9 cellular contexts compared by ENCODE assay signal in genomic region chr2:149799296-149799695, GRCh38.
DNase-seq lines count a peak whose midpoint lies in the region; ATAC-seq, FAIRE-seq and TF ChIP-seq lines count a peak whose summit lies in the region.
"Had no signal": no experiment of that assay in that cellular context is flagged by ENCODE, and none has a peak within 500 bp of the region (broad histone marks: within the 10 kb centered on the region; RNA-seq: fewer than 3 reads in every experiment).

No MANE protein-coding gene starts in this region.

- H3K4me1 ChIP-seq in breast epithelium (no peaks in the 10 kb centered on the region), heart left ventricle (peaks cover 0 to 7% (median 0%) of the 10 kb centered on the region in 12 donors), uterus (no peaks in the 10 kb centered on the region)

- no peak for FAIRE-seq in GM12892 (lab: Jason Lieb, UNC)

- TF ChIP-seq CTCF in MCF 10A (IDR thresholded peaks at IDR 0.05; ENCODE audit: unreplicated experiment) (peak; percentile 33), breast epithelium (IDR thresholded peaks at IDR 0.05) (peak in 1 of 3 donors; percentile 35), heart left ventricle (IDR thresholded peaks at IDR 0.05) (peak in 11 of 12 donors; percentile 11 to 61 (median 49)), uterus (IDR thresholded peaks at IDR 0.05) (peak; percentile 20 to 53 (median 32)), mesothelial cell of epicardium (IDR thresholded peaks at IDR 0.05; ENCODE audit: unreplicated experiment) (no peak)

- H3K4me3 Mint-ChIP-seq in MCF 10A (ENCODE audit: unreplicated experiment), result no peak overlapping the region
- no peak overlapping the region for H3K4me3 Mint-ChIP-seq in mesothelial cell of epicardium
- no peak overlapping the region for H3K4me3 Mint-ChIP-seq in naive thymus-derived CD8-positive, alpha-beta T cell

- H3K27ac ChIP-seq in breast epithelium, result no peak overlapping the region
- no peak overlapping the region for H3K27ac ChIP-seq in heart left ventricle
- no peak overlapping the region for H3K27ac ChIP-seq in uterus

- CTCF ChIA-PET in MCF 10A (lab: Yijun Ruan, JAX), result interaction anchor here (0.6 to 3.0 kb wide), 38 partner anchors 9 to 1462 kb away, joined by 3 to 20 read pairs (median 4); partner anchors contain the start of gene RBM43

- 14 to 31% (median 19%) methylated on average over 4 of the region's 4 CpGs for WGBS in heart left ventricle, 4 donors

- H3K27ac Mint-ChIP-seq in MCF 10A (ENCODE audit: low read depth, unreplicated experiment) (no peak overlapping the region), mesothelial cell of epicardium (no peak overlapping the region)
- no peak overlapping the region for H3K27ac Mint-ChIP-seq in naive thymus-derived CD8-positive, alpha-beta T cell

- H3K27me3 ChIP-seq in breast epithelium, result no peaks in the 10 kb centered on the region
- H3K27me3 ChIP-seq in heart left ventricle, result no peaks in the 10 kb centered on the region
- H3K27me3 ChIP-seq in uterus, result no peaks in the 10 kb centered on the region

- no TSS peak for BruUV-seq in MCF 10A (replicated peaks; lab: Mats Ljungman, UMichigan)

- no peak for TF ChIP-seq POLR2A in breast epithelium (IDR thresholded peaks at IDR 0.05)
- TF ChIP-seq POLR2A in heart left ventricle (IDR thresholded peaks at IDR 0.05), result no peak
- TF ChIP-seq POLR2A in uterus (IDR thresholded peaks at IDR 0.05), result no peak
- TF ChIP-seq POLR2A in GM12892 (IDR thresholded peaks at IDR 0.05; ENCODE audit: low read depth, low read length), result no peak

- H3K4me1 Mint-ChIP-seq in MCF 10A (ENCODE audit: insufficient read depth, unreplicated experiment) (no peaks in the 10 kb centered on the region), mesothelial cell of epicardium (peaks cover 21% of the 10 kb centered on the region)
- H3K4me1 Mint-ChIP-seq in naive thymus-derived CD8-positive, alpha-beta T cell, result no peaks in the 10 kb centered on the region

- H3K9me3 ChIP-seq in breast epithelium (no peaks in the 10 kb centered on the region), heart left ventricle (no peaks in the 10 kb centered on the region), uterus (no peaks in the 10 kb centered on the region)

- no peak overlapping the region for H3K4me3 ChIP-seq in breast epithelium
- no peak overlapping the region for H3K4me3 ChIP-seq in heart left ventricle
- no peak overlapping the region for H3K4me3 ChIP-seq in uterus

- no peaks in the 10 kb centered on the region for H3K36me3 Mint-ChIP-seq in MCF 10A (ENCODE audit: insufficient read depth, unreplicated experiment)
- peaks cover 7% of the 10 kb centered on the region for H3K36me3 Mint-ChIP-seq in mesothelial cell of epicardium
- H3K36me3 Mint-ChIP-seq in naive thymus-derived CD8-positive, alpha-beta T cell, result no peaks in the 10 kb centered on the region

- peak in 3 of 4 donors; percentile 61 to 78 (median 73) for ATAC-seq in heart left ventricle
- no peak for ATAC-seq in naive thymus-derived CD8-positive, alpha-beta T cell
- ATAC-seq: left colon had no signal

- peak; percentile 42 for DNase-seq in MCF 10A (ENCODE audit: unreplicated experiment)
- DNase-seq in breast epithelium (ENCODE audit: low spot score in 2 of 2), result no peak
- peak; percentile 63 for DNase-seq in SK-MEL-5 (ENCODE audit: low read depth, low spot score)
- peak in 1 of 5 donors; percentile 24 for DNase-seq in heart left ventricle
- DNase-seq in uterus, result no peak
- no peak for DNase-seq in mesothelial cell of epicardium (ENCODE audit: low spot score in 2 of 2, unreplicated experiment in 2 of 2)
- DNase-seq in GM12892 (ENCODE audit: insufficient read length), result no peak
- DNase-seq in naive thymus-derived CD8-positive, alpha-beta T cell, result no peak
- DNase-seq: left colon had no signal

- intact Hi-C loops in MCF 10A (cut with micrococcal nuclease) (loop anchor here (1.0 to 5.0 kb wide), 6 partner anchors 202 to 1440 kb away; partner anchors contain the start of gene RND3), breast epithelium (cut with DNase I; ENCODE audit: low total_unique reads) (no loop called here), heart left ventricle (cut with DNase I) (loop anchor here in 6 of 10 donors (2.0 to 5.0 kb wide), 2 partner anchors 688 kb away; partner anchors contain the start of gene RND3 (in 6 of the 6)), uterus (cut with DNase I; ENCODE audit: low total_unique reads) (no loop called here)

- POLR2A ChIA-PET in MCF 10A (lab: Yijun Ruan, JAX), result interaction anchor here (0.6 to 1.4 kb wide), 5 partner anchors 388 to 875 kb away, joined by 3 to 10 read pairs (median 5); no protein-coding TSS in a partner anchor
- POLR2A ChIA-PET in naive thymus-derived CD8-positive, alpha-beta T cell (lab: Charles Lee), result no interaction called here

- H3K9me3 Mint-ChIP-seq in MCF 10A (ENCODE audit: unreplicated experiment) (no peaks in the 10 kb centered on the region), mesothelial cell of epicardium (peaks cover 8% of the 10 kb centered on the region)
- H3K9me3 Mint-ChIP-seq in naive thymus-derived CD8-positive, alpha-beta T cell, result peaks cover 0 to 9% (median 2%) of the 10 kb centered on the region in 9 donors

- in situ Hi-C loops in SK-MEL-5 (cut with HindIII; ENCODE audit: low pct_unique_long_range_greater_than_20kb, low sequenced_read_pairs), result no loop called here

- H3K36me3 ChIP-seq in breast epithelium (no peaks in the 10 kb centered on the region), heart left ventricle (no peaks in the 10 kb centered on the region), uterus (no peaks in the 10 kb centered on the region)

- no peaks in the 10 kb centered on the region for H3K27me3 Mint-ChIP-seq in MCF 10A (ENCODE audit: insufficient read depth, unreplicated experiment)
- no peaks in the 10 kb centered on the region for H3K27me3 Mint-ChIP-seq in mesothelial cell of epicardium (ENCODE audit: low read depth)
- no peaks in the 10 kb centered on the region for H3K27me3 Mint-ChIP-seq in naive thymus-derived CD8-positive, alpha-beta T cell

Comparison
In these comparisons a context has a peak if more than half of its experiments do, and no peak if none do; other contexts are left out.
1. DNase-seq: peak in MCF 10A (single experiment) and SK-MEL-5 (single experiment); none in breast epithelium (0 of 2), uterus (0 of 2), mesothelial cell of epicardium (0 of 2), GM12892 (single experiment) and naive thymus-derived CD8-positive, alpha-beta T cell (0 of 10).
2. intact Hi-C loops: an anchor here in MCF 10A (1.0 to 5.0 kb wide) and heart left ventricle (2.0 to 5.0 kb wide); none called in breast epithelium and uterus.
3. ATAC-seq: peak in heart left ventricle (3 of 4); none in naive thymus-derived CD8-positive, alpha-beta T cell (0 of 2).